In genomic region chr1:7646981-7647901, GRCh38 we compare ENCODE assay signal across 8 cellular contexts.
DNase-seq lines count a peak whose midpoint lies in the region; ATAC-seq, FAIRE-seq and TF ChIP-seq lines count a peak whose summit lies in the region.

No MANE protein-coding gene starts in this region.

- peak overlapping the region in 1 of 7 donors; percentile 28 for H3K27ac Mint-ChIP-seq in CD14-positive monocyte

- no peaks in the 10 kb centered on the region for H3K79me2 ChIP-seq in trophoblast cell (ENCODE audit: control insufficient read depth, insufficient read depth, low read length, poor library complexity)

- CTCF ChIA-PET in HEK293T (lab: Yijun Ruan, JAX), result interaction anchor here (0.6 to 1.0 kb wide), 10 partner anchors 13 to 598 kb away, joined by 3 to 5 read pairs (median 3); no protein-coding TSS in a partner anchor

- H3K4me2 ChIP-seq in trophoblast cell (ENCODE audit: low read length), result no peak overlapping the region

- no peaks in the 10 kb centered on the region for H3K27me3 ChIP-seq in trophoblast cell (ENCODE audit: insufficient read depth, low read length)

- no peak overlapping the region for H3K4me3 ChIP-seq in trophoblast cell (ENCODE audit: low read depth, low read length)

- no peak overlapping the region for H4K91ac ChIP-seq in trophoblast cell (ENCODE audit: low read depth, low read length)

- no peak overlapping the region for H3K18ac ChIP-seq in trophoblast cell (ENCODE audit: low read length)

- no peak for FAIRE-seq in frontal cortex (lab: Jason Lieb, UNC)

- intact Hi-C loops in CD14-positive monocyte (cut with micrococcal nuclease), result loop anchor here in 1 of 2 donors (10.0 kb wide), 1 partner anchor 602 kb away; no protein-coding TSS in a partner anchor

- no peak overlapping the region for H3K4me3 Mint-ChIP-seq in CD14-positive monocyte

- peaks cover 0 to 3% (median 0%) of the 10 kb centered on the region in 7 donors for H3K9me3 Mint-ChIP-seq in CD14-positive monocyte

- DNase-seq in CD14-positive monocyte (ENCODE audit: low spot score) (no peak), HEK293T (ENCODE audit: extremely low spot score) (peak; percentile 89), RPMI8226 (peak; percentile 80), frontal cortex (ENCODE audit: low spot score in 2 of 2) (peak; percentile 77 to 94), trophoblast cell (peak; percentile 42 to 69), ureter (ENCODE audit: low spot score) (peak; percentile 75)
- peak; percentile 37 for DNase-seq in activated effector memory CD4-positive, alpha-beta T cell treated with Interleukin-2 at 50 U/mL for 16 hours

- TF ChIP-seq CTCF in CD14-positive monocyte (IDR thresholded peaks at IDR 0.05), result peak; percentile 95

- POLR2A ChIA-PET in HEK293T (lab: Yijun Ruan, JAX), result no interaction called here

- H3K4me1 Mint-ChIP-seq in CD14-positive monocyte, result peaks cover 15% of the 10 kb centered on the region

- H4K12ac ChIP-seq in trophoblast cell (ENCODE audit: low read depth, low read length), result no peak overlapping the region

- H2AFZ ChIP-seq in trophoblast cell (ENCODE audit: insufficient read depth, low read length, poor library complexity), result no peak overlapping the region

- no CpG with 5 or more reads among the region's 30 CpGs for WGBS in trophoblast cell (ENCODE audit: extremely low coverage, insufficient coverage, insufficient read length)

- no peak for ATAC-seq in HG02870 (IDR thresholded peaks at IDR 0.05; ENCODE audit: unreplicated experiment)

- no peak overlapping the region for H3K27ac ChIP-seq in trophoblast cell (ENCODE audit: low read depth, low read length)

- H3K36me3 Mint-ChIP-seq in CD14-positive monocyte, result no peaks in the 10 kb centered on the region

- peaks cover 4 to 12% (median 9%) of the 10 kb centered on the region in 3 donors for H3K27me3 Mint-ChIP-seq in CD14-positive monocyte (ENCODE audit: low read depth in 3 of 3)

- H4K8ac ChIP-seq in trophoblast cell (ENCODE audit: low read depth, low read length), result no peak overlapping the region

- H3K4me1 ChIP-seq in trophoblast cell (ENCODE audit: control insufficient read depth in 1 of 2, insufficient read depth in 2 of 2, low read length in 2 of 2), result no peaks in the 10 kb centered on the region

- H3K36me3 ChIP-seq in trophoblast cell (ENCODE audit: control insufficient read depth in 1 of 2, insufficient read depth in 2 of 2, low read length in 2 of 2), result no peaks in the 10 kb centered on the region

- no peak overlapping the region for H3K9ac ChIP-seq in trophoblast cell (ENCODE audit: low read length)

- H3K14ac ChIP-seq in trophoblast cell (ENCODE audit: low read length), result no peak overlapping the region

- H2BK5ac ChIP-seq in trophoblast cell (ENCODE audit: low read depth, low read length, poor library complexity), result no peak overlapping the region

- H2BK120ac ChIP-seq in trophoblast cell (ENCODE audit: insufficient read depth, low read length, poor library complexity), result no peak overlapping the region

- no peak overlapping the region for H2AK5ac ChIP-seq in trophoblast cell (ENCODE audit: low read length)

- no peak overlapping the region for H3K23ac ChIP-seq in trophoblast cell (ENCODE audit: low read length)

- no peak overlapping the region for H3K4ac ChIP-seq in trophoblast cell (ENCODE audit: low read depth, low read length)

- H2BK12ac ChIP-seq in trophoblast cell (ENCODE audit: low read length), result no peak overlapping the region

- H3K9me3 ChIP-seq in trophoblast cell (ENCODE audit: insufficient read depth, low read depth, low read length), result no peaks in the 10 kb centered on the region

- H3K79me1 ChIP-seq in trophoblast cell (ENCODE audit: low read length), result no peaks in the 10 kb centered on the region

TF ChIP-seq in HEK293T, 16 proteins besides CTCF, POLR2A, EP300 and RAD21:
- no peak for TF ChIP-seq ZNF384 (IDR thresholded peaks at IDR 0.05)
- TF ChIP-seq SUZ12 (IDR thresholded peaks at IDR 0.05), result no peak
- TF ChIP-seq FOXK2 (IDR thresholded peaks at IDR 0.05), result no peak
- no peak for TF ChIP-seq PKNOX1 (IDR thresholded peaks at IDR 0.05)
- TF ChIP-seq CTBP1 (IDR thresholded peaks at IDR 0.05; ENCODE audit: borderline replicate concordance), result no peak
- TF ChIP-seq BHLHE40 (IDR thresholded peaks at IDR 0.05; ENCODE audit: borderline replicate concordance), result no peak
- TF ChIP-seq SP1 (IDR thresholded peaks at IDR 0.05), result no peak
- no peak for TF ChIP-seq L3MBTL2 (conservative IDR thresholded peaks at IDR 0.05)
